In genomic region chr10:17119845-17120244, GRCh38 we compare ENCODE assay signal across 33 cellular contexts.
"Had no signal": no experiment of that assay in that cellular context is flagged by ENCODE, and none has a peak within 500 bp of the region (broad histone marks: within the 10 kb centered on the region; RNA-seq: fewer than 3 reads in every experiment).

No MANE protein-coding gene starts in this region.

- H3K4me1 Mint-ChIP-seq: activated naive CD4-positive, alpha-beta T cell treated with anti-CD3 and anti-CD28 coated beads, Interleukin-2, amount 50 U/mL, for 24 hours; activated naive CD8-positive, alpha-beta T cell treated with anti-CD3 and anti-CD28 coated beads, Interleukin-2, amount 50 U/mL, for 24 hours had no signal

- H3K4me3 Mint-ChIP-seq: activated CD8-positive, alpha-beta memory T cell treated with anti-CD3 and anti-CD28 coated beads, Interleukin-2, amount 10 ng/mL, durations not matched to agents 7 days and 5 days; activated CD8-positive, alpha-beta T cell treated with anti-CD3 and anti-CD28 coated beads, Interleukin-2, amount 10 ng/mL, durations not matched to agents 7 days and 5 days; activated naive CD4-positive, alpha-beta T cell treated with anti-CD3 and anti-CD28 coated beads for 36 hours; activated naive CD4-positive, alpha-beta T cell treated with anti-CD3 and anti-CD28 coated beads, Interleukin-2, amount 50 U/mL, for 24 hours; activated naive CD8-positive, alpha-beta T cell treated with anti-CD3 and anti-CD28 coated beads for 36 hours; activated naive CD8-positive, alpha-beta T cell treated with anti-CD3 and anti-CD28 coated beads, Interleukin-2, amount 50 U/mL, for 24 hours; activated T-helper 1 cell treated with anti-CD3 and anti-CD28 coated beads, Interleukin-12 subunit alpha, Interleukin-12 subunit beta, Interleukin-2, Interleukin-4 antibody, amounts not matched to agents 30 ng/mL and 10 ng/mL and 1 ng/mL, durations not matched to agents 14 hours and 24 hours and 36 hours; effector memory CD8-positive, alpha-beta T cell; WTC11 had no signal

- ATAC-seq: activated CD8-positive, alpha-beta memory T cell treated with anti-CD3 and anti-CD28 coated beads, Interleukin-2, amount 10 ng/mL, durations not matched to agents 7 days and 5 days; activated CD8-positive, alpha-beta T cell treated with anti-CD3 and anti-CD28 coated beads, Interleukin-2, amount 10 ng/mL, durations not matched to agents 7 days and 5 days; activated naive CD8-positive, alpha-beta T cell treated with anti-CD3 and anti-CD28 coated beads, Interleukin-2, amount 50 U/mL, for 24 hours; body of pancreas; effector memory CD8-positive, alpha-beta T cell; gastroesophageal sphincter; WTC11 had no signal

- DNase-seq: activated CD4-positive, alpha-beta T cell treated with anti-CD3 and anti-CD28 coated beads for 48 hours; activated CD4-positive, alpha-beta T cell treated with anti-CD3 and anti-CD28 coated beads, Interleukin-2, amount 50 U/mL, for 1 hour; activated CD4-positive, alpha-beta T cell treated with anti-CD3 and anti-CD28 coated beads, Interleukin-2, amount 50 U/mL, for 48 hours; activated CD8-positive, alpha-beta memory T cell treated with anti-CD3 and anti-CD28 coated beads, Interleukin-2, amount 10 ng/mL, durations not matched to agents 7 days and 5 days; activated CD8-positive, alpha-beta memory T cell treated with anti-CD3 and anti-CD28 coated beads, Interleukin-2, amount 50 U/mL, for 4 hours; activated CD8-positive, alpha-beta T cell treated with anti-CD3 and anti-CD28 coated beads, Interleukin-2, amount 10 ng/mL, durations not matched to agents 7 days and 5 days; activated effector memory CD4-positive, alpha-beta T cell treated with anti-CD3 and anti-CD28 coated beads, Interleukin-2, amount 50 U/mL, for 16 hours; activated naive CD4-positive, alpha-beta T cell treated with anti-CD3 and anti-CD28 coated beads for 36 hours; activated naive CD8-positive, alpha-beta T cell treated with anti-CD3 and anti-CD28 coated beads for 36 hours; activated naive CD8-positive, alpha-beta T cell treated with anti-CD3 and anti-CD28 coated beads, Interleukin-2, amount 50 U/mL, for 24 hours; activated T-cell treated with anti-CD3 and anti-CD28 coated beads, Interleukin-2, amount 50 U/mL, for 1 hour; activated T-cell treated with anti-CD3 and anti-CD28 coated beads, Interleukin-2, amount 50 U/mL, for 48 hours; adrenal gland; amygdala; aorta; body of pancreas; caudate nucleus; cortex of kidney; dermis blood vessel endothelial cell; effector CD4-positive, alpha-beta T cell; effector memory CD8-positive, alpha-beta T cell; esophagus squamous epithelium; foreskin melanocyte; T-helper 2 cell had no signal

- H3K27me3 Mint-ChIP-seq: activated CD8-positive, alpha-beta memory T cell treated with anti-CD3 and anti-CD28 coated beads, Interleukin-2, amount 10 ng/mL, durations not matched to agents 7 days and 5 days; activated naive CD4-positive, alpha-beta T cell treated with anti-CD3 and anti-CD28 coated beads, Interleukin-2, amount 50 U/mL, for 24 hours; activated naive CD8-positive, alpha-beta T cell treated with anti-CD3 and anti-CD28 coated beads for 36 hours; activated naive CD8-positive, alpha-beta T cell treated with anti-CD3 and anti-CD28 coated beads, Interleukin-2, amount 50 U/mL, for 24 hours; effector memory CD8-positive, alpha-beta T cell had no signal

- H3K4me1 ChIP-seq: body of pancreas, esophagus squamous epithelium, gastroesophageal sphincter had no signal

- H3K9me3 Mint-ChIP-seq: activated naive CD4-positive, alpha-beta T cell treated with anti-CD3 and anti-CD28 coated beads for 36 hours; activated naive CD4-positive, alpha-beta T cell treated with anti-CD3 and anti-CD28 coated beads, Interleukin-2, amount 50 U/mL, for 24 hours; activated naive CD8-positive, alpha-beta T cell treated with anti-CD3 and anti-CD28 coated beads for 36 hours; activated naive CD8-positive, alpha-beta T cell treated with anti-CD3 and anti-CD28 coated beads, Interleukin-2, amount 50 U/mL, for 24 hours; activated T-helper 1 cell treated with anti-CD3 and anti-CD28 coated beads, Interleukin-12 subunit alpha, Interleukin-12 subunit beta, Interleukin-2, Interleukin-4 antibody, amounts not matched to agents 30 ng/mL and 10 ng/mL and 1 ng/mL, durations not matched to agents 14 hours and 24 hours and 36 hours; activated T-helper 2 cell treated with anti-CD3 and anti-CD28 coated beads, Interferon-gamma antibody, Interleukin-2, Interleukin-4, amounts not matched to agents 10 μg/mL and 5 μg/mL and 100 μg/mL, durations not matched to agents 14 hours and 24 hours and 36 hours; effector memory CD8-positive, alpha-beta T cell; WTC11 had no signal

- H3K36me3 Mint-ChIP-seq: WTC11 had no signal

- FAIRE-seq: colon, TTC549 had no signal

- H3K36me3 ChIP-seq: adrenal gland, esophagus squamous epithelium, gastroesophageal sphincter had no signal

- H3K27ac Mint-ChIP-seq: activated CD8-positive, alpha-beta memory T cell treated with anti-CD3 and anti-CD28 coated beads, Interleukin-2, amount 10 ng/mL, durations not matched to agents 7 days and 5 days; activated CD8-positive, alpha-beta T cell treated with anti-CD3 and anti-CD28 coated beads, Interleukin-2, amount 10 ng/mL, durations not matched to agents 7 days and 5 days; activated naive CD4-positive, alpha-beta T cell treated with anti-CD3 and anti-CD28 coated beads for 36 hours; activated naive CD4-positive, alpha-beta T cell treated with anti-CD3 and anti-CD28 coated beads, Interleukin-2, amount 50 U/mL, for 24 hours; activated naive CD8-positive, alpha-beta T cell treated with anti-CD3 and anti-CD28 coated beads for 36 hours; activated naive CD8-positive, alpha-beta T cell treated with anti-CD3 and anti-CD28 coated beads, Interleukin-2, amount 50 U/mL, for 24 hours; activated T-helper 1 cell treated with anti-CD3 and anti-CD28 coated beads, Interleukin-12 subunit alpha, Interleukin-12 subunit beta, Interleukin-2, Interleukin-4 antibody, amounts not matched to agents 30 ng/mL and 10 ng/mL and 1 ng/mL, durations not matched to agents 14 hours and 24 hours and 36 hours; activated T-helper 2 cell treated with anti-CD3 and anti-CD28 coated beads, Interferon-gamma antibody, Interleukin-2, Interleukin-4, amounts not matched to agents 10 μg/mL and 5 μg/mL and 100 μg/mL, durations not matched to agents 14 hours and 24 hours and 36 hours; effector memory CD8-positive, alpha-beta T cell; WTC11 had no signal

- H3K27ac ChIP-seq: adrenal gland, body of pancreas, epithelial cell of prostate, esophagus squamous epithelium, gastroesophageal sphincter, VCaP had no signal

- H3K4me3 ChIP-seq: adrenal gland, body of pancreas, esophagus squamous epithelium, gastroesophageal sphincter had no signal

- H3K27me3 ChIP-seq: adrenal gland, body of pancreas, esophagus squamous epithelium, gastroesophageal sphincter had no signal

- H3K9me3 ChIP-seq: adrenal gland, esophagus squamous epithelium, gastroesophageal sphincter had no signal
